Comparison of ENCODE assay signal across 17 cellular contexts in genomic region chr16:67632415-67633172, GRCh38. TPM values are rescaled to one million over a fixed set of nuclear protein-coding genes. Genes with fewer than 3 reads are reported as not detected.
A peak's percentile ranks its signal among the peaks of the same experiment; 100 is the strongest.
DNase-seq lines count a peak whose midpoint lies in the region; ATAC-seq and TF ChIP-seq lines count a peak whose summit lies in the region.
"Had no signal": no experiment of that assay in that cellular context is flagged by ENCODE, and none has a peak within 500 bp of the region (broad histone marks: within the 10 kb centered on the region; RNA-seq: fewer than 3 reads in every experiment).

No MANE protein-coding gene starts in this region.

- CTCF ChIA-PET in AG04449 (lab: Yijun Ruan, JAX): interaction anchor here (0.9 to 4.0 kb wide), 6 partner anchors 11 to 111 kb away, joined by 3 to 33 read pairs (median 6); partner anchors contain the start of genes CARMIL2 and CTCF

- H3K9me3 ChIP-seq in gastroesophageal sphincter (no peaks in the 10 kb centered on the region), lower lobe of right lung (no peaks in the 10 kb centered on the region)

- H3K9me3 Mint-ChIP-seq in neural crest cell: no peaks in the 10 kb centered on the region

- H3K27ac ChIP-seq in gastroesophageal sphincter (peak overlapping the region in 3 of 4 donors; percentile 5 to 43 (median 30)), lower lobe of right lung (no peak overlapping the region)
- H3K27ac ChIP-seq: brain microvascular endothelial cell had no signal

- H3K4me3 Mint-ChIP-seq in neural crest cell: no peak overlapping the region

- ATAC-seq in gastroesophageal sphincter (no peak), GM21717 (IDR thresholded peaks at IDR 0.05; ENCODE audit: unreplicated experiment) (no peak), GM18907 (IDR thresholded peaks at IDR 0.05; ENCODE audit: unreplicated experiment) (no peak), lower lobe of right lung (no peak)
- ATAC-seq: Panc1 had no signal

- H3K27me3 ChIP-seq in gastroesophageal sphincter (no peaks in the 10 kb centered on the region), lower lobe of right lung (ENCODE audit: low read depth) (no peaks in the 10 kb centered on the region)
- H3K27me3 ChIP-seq: brain microvascular endothelial cell had no signal

- TF ChIP-seq POLR2A in gastroesophageal sphincter (IDR thresholded peaks at IDR 0.05): no peak

- H3K27ac Mint-ChIP-seq in neural crest cell (ENCODE audit: unreplicated experiment): peak overlapping the region; percentile 51

- H3K4me1 ChIP-seq in gastroesophageal sphincter: peaks cover 0 to 15% (median 0%) of the 10 kb centered on the region in 3 donors
- H3K4me1 ChIP-seq in lower lobe of right lung: no peaks in the 10 kb centered on the region

- TF ChIP-seq EP300 in gastroesophageal sphincter (IDR thresholded peaks at IDR 0.05): no peak

- no peak overlapping the region for H3K4me3 ChIP-seq in AG04449 (ENCODE audit: low read depth, low read length)
- no peak overlapping the region for H3K4me3 ChIP-seq in gastroesophageal sphincter
- H3K4me3 ChIP-seq in lower lobe of right lung: no peak overlapping the region

- H3K36me3 ChIP-seq in gastroesophageal sphincter: peaks cover 0 to 100% of the 10 kb centered on the region in 2 donors
- H3K36me3 ChIP-seq in lower lobe of right lung: peaks cover 93% of the 10 kb centered on the region

- POLR2A ChIA-PET in AG04449 (lab: Yijun Ruan, JAX): no interaction called here

- peak; percentile 2 for DNase-seq in AG04449 (ENCODE audit: low read depth, low spot score)
- peak; percentile 81 for DNase-seq in amniotic epithelial cell (ENCODE audit: low read depth)
- no peak for DNase-seq in neural crest cell (ENCODE audit: low read depth, low spot score)
- DNase-seq in NCI-H345 (lab: John Stamatoyannopoulos, UW): no peak
- DNase-seq in lower lobe of right lung: no peak
- DNase-seq: activated CD8-positive, alpha-beta memory T cell treated with anti-CD3 and anti-CD28 coated beads for 24 hours; activated gamma-delta T cell; brain microvascular endothelial cell; kidney; NCI-H187 treated with DMSO at 0.1 percent for 48 hours; NCI-H774; retina; trophoblast cell had no signal

- WGBS in gastroesophageal sphincter (ENCODE audit: low coverage in 1 of 2), 2 donors: 40 to 45% methylated on average over 5 to 7 of the region's 7 CpGs

- TF ChIP-seq CTCF in AG04449 (IDR thresholded peaks at IDR 0.05; ENCODE audit: insufficient read depth, low read length, missing control alignments) (no peak), gastroesophageal sphincter (IDR thresholded peaks at IDR 0.05) (no peak), neural crest cell (conservative IDR thresholded peaks at IDR 0.05) (no peak), lower lobe of right lung (IDR thresholded peaks at IDR 0.05) (no peak)

- no peaks in the 10 kb centered on the region for H3K4me1 Mint-ChIP-seq in neural crest cell

- H3K27me3 Mint-ChIP-seq in neural crest cell (ENCODE audit: low read depth): no peaks in the 10 kb centered on the region

- H3K36me3 Mint-ChIP-seq in neural crest cell (ENCODE audit: low read depth): peaks cover 20% of the 10 kb centered on the region

- intact Hi-C loops in lower lobe of right lung (cut with DNase I): no loop called here

RNA-seq across cellular contexts. Expression of gene CARMIL2, which starts 12.3 kb away (rescaled TPM):
- 1 to 10 TPM in 1 of 4 donors, under 1 TPM in 2, not detected in 1; 0.46 to 2.8 (median 0.47) TPM for total RNA-seq in gastroesophageal sphincter
- 2.0 and 3.5 TPM in 2 replicates for total RNA-seq in neural crest cell
- total RNA-seq in lower lobe of right lung: 2.4 TPM

RNA-seq across cellular contexts. Expression of gene ACD, which starts 27.5 kb away (rescaled TPM):
- total RNA-seq in gastroesophageal sphincter (10 to 100 TPM; 20.9 to 33.7 (median 24.4) TPM), neural crest cell (39.3 and 39.8 TPM in 2 replicates), lower lobe of right lung (16.6 TPM)

RNA-seq across cellular contexts. Expression of gene PARD6A, which starts 28.2 kb away (rescaled TPM):
- 10 to 100 TPM in 1 of 4 donors, 1 to 10 TPM in 3; 5.9 to 13.4 (median 6.5) TPM for total RNA-seq in gastroesophageal sphincter
- total RNA-seq in neural crest cell: 7.5 and 8.3 TPM in 2 replicates
- 5.5 TPM for total RNA-seq in lower lobe of right lung

RNA-seq across cellular contexts. Expression of gene ENKD1, which starts 34.0 kb away (rescaled TPM):
- total RNA-seq in gastroesophageal sphincter (10 to 100 TPM; 23.0 to 33.2 (median 28.9) TPM), neural crest cell (23.3 and 24.5 TPM in 2 replicates), lower lobe of right lung (19.4 TPM)

RNA-seq across cellular contexts. Expression of gene C16orf86, which starts 34.0 kb away (rescaled TPM):
- total RNA-seq in gastroesophageal sphincter (10 to 100 TPM in 1 of 4 donors, 1 to 10 TPM in 3; 3.6 to 12.9 (median 5.0) TPM), neural crest cell (1.7 and 2.0 TPM in 2 replicates), lower lobe of right lung (5.3 TPM)

Comparison
In these comparisons a context has a peak if more than half of its experiments do, and no peak if none do; other contexts are left out.
1. DNase-seq: peak in AG04449 (single experiment) and amniotic epithelial cell (single experiment); none in neural crest cell (single experiment), NCI-H345 (single experiment) and lower lobe of right lung (single experiment).